In the genomic region with DNA sequence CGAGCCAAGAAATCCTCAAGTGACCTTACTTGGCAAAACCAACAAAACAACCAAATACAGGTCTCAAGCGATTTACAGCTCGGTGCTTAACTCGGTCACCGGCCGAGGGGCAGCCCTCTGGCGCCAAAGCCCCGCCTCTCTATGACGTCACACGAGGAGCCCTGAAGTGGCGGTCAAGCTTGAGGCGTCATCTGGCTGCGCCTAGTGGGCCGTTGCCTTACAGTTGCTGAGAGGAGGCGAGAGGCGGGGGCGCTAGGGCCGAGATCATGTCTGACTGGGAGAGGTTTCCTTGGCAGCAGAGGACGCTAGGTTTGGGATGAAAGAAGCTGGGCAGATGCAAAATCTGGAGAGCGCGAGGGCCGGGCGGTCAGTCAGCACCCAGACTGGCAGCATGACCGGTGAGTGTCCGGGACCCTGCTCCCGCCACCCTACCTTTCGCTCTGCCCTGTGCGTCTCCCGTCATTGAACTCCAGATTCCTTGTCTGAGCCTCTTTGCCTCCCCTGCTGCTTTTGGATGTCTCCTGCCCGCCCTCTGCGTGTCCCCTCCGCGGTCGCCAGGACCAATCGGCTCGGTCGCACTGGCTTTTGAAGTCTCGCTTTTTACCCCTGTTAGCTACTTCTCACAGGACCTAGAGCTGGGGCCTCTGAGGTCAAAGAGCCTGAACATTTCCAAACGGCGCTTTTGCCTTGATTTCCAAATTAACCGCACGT, we compare ENCODE assay signal across 8 cellular contexts. TPM values are rescaled to one million over a fixed set of nuclear protein-coding genes. Genes with fewer than 3 reads are reported as not detected.
A peak's percentile ranks its signal among the peaks of the same experiment; 100 is the strongest.
DNase-seq lines count a peak whose midpoint lies in the region; ATAC-seq and TF ChIP-seq lines count a peak whose summit lies in the region.

Gene CDADC1 (plus strand): TSS at position 204 of the 711 bp plus-strand sequence. CDS start 113 bp downstream, at position 317.

- H3K9me2 ChIP-seq in Karpas-422 (replicated peaks; ENCODE audit: insufficient read depth, low read length), result no peaks in the 10 kb centered on the region

- H3K27ac Mint-ChIP-seq in natural killer cell, result peak within 1 kb of the TSS; percentile 97 to 99

- H3K4me1 ChIP-seq in DND-41 (ENCODE audit: insufficient read depth, low read length) (peaks cover 57% of the 10 kb centered on the region), Karpas-422 (ENCODE audit: low read length) (peaks cover 34% of the 10 kb centered on the region), RWPE2 (ENCODE audit: insufficient read depth, poor library complexity, severe bottlenecking) (peaks cover 5% of the 10 kb centered on the region)

- H2AFZ ChIP-seq in DND-41 (ENCODE audit: low read depth, low read length) (peak within 1 kb of the TSS; percentile 93), Karpas-422 (ENCODE audit: low read length) (peak within 1 kb of the TSS; percentile 89)

- H3K9me3 ChIP-seq in DND-41 (ENCODE audit: insufficient read depth, low read length, severe bottlenecking) (no peaks in the 10 kb centered on the region), Karpas-422 (ENCODE audit: low read length) (no peaks in the 10 kb centered on the region), RWPE2 (ENCODE audit: severe bottlenecking) (no peaks in the 10 kb centered on the region)

- H3K79me2 ChIP-seq in DND-41 (ENCODE audit: insufficient read depth, low read length), result peaks cover 60% of the 10 kb centered on the region
- H3K79me2 ChIP-seq in Karpas-422 (ENCODE audit: low read length), result peaks cover 44% of the 10 kb centered on the region

- H3K27ac ChIP-seq in DND-41 (ENCODE audit: low read length), result peak within 1 kb of the TSS; percentile 84
- H3K27ac ChIP-seq in Karpas-422 (ENCODE audit: low read length), result no peak within 1 kb of the TSS
- H3K27ac ChIP-seq in RWPE2 (ENCODE audit: poor library complexity, severe bottlenecking), result peak within 1 kb of the TSS; percentile 37

- no peaks in the 10 kb centered on the region for H3K36me3 Mint-ChIP-seq in natural killer cell

- TF ChIP-seq CTCF in DND-41 (IDR thresholded peaks at IDR 0.05; ENCODE audit: borderline replicate concordance, extremely low read depth, low read length, poor library complexity, severe bottlenecking) (peak; percentile 11), RWPE2 (IDR thresholded peaks at IDR 0.05; ENCODE audit: poor library complexity, severe bottlenecking) (no peak), natural killer cell (IDR thresholded peaks at IDR 0.05) (no peak)

- intact Hi-C loops in natural killer cell (cut with micrococcal nuclease), result loop anchor here (1.0 to 2.0 kb wide), 2 partner anchors 10 to 195 kb away; no protein-coding TSS in a partner anchor

- peak; percentile 89 for DNase-seq in DND-41
- DNase-seq in Karpas-422, result peak; percentile 98
- DNase-seq in RWPE2 (ENCODE audit: low spot score), result peak; percentile 94
- peak; percentile 83 for DNase-seq in activated T-helper 9 cell treated with anti-CD3 and anti-CD28 coated beads, Interleukin-2, amount 50 U/mL, for 16 hours (ENCODE audit: low read depth)
- DNase-seq in fibroblast of peridontal ligament (ENCODE audit: extremely low read depth), result peak; percentile 95
- peak; percentile 94 for DNase-seq in natural killer cell
- DNase-seq in stimulated activated naive CD4-positive, alpha-beta T cell treated with Interleukin-2 at 50 U/mL for 16 hours (lab: John Stamatoyannopoulos, UW), result peak; percentile 91

- H4K20me1 ChIP-seq in DND-41 (ENCODE audit: insufficient read depth, low read length) (no peaks in the 10 kb centered on the region), Karpas-422 (ENCODE audit: insufficient read depth, low read depth, low read length) (no peaks in the 10 kb centered on the region)

- H3K27me3 ChIP-seq in DND-41 (ENCODE audit: insufficient read depth, low read length, poor library complexity) (no peaks in the 10 kb centered on the region), Karpas-422 (ENCODE audit: low read length) (no peaks in the 10 kb centered on the region), RWPE2 (ENCODE audit: insufficient read depth, poor library complexity, severe bottlenecking) (no peaks in the 10 kb centered on the region)

- ATAC-seq in DND-41 (ENCODE audit: insufficient read depth, low read depth), result peak; percentile 79
- ATAC-seq in GM21825 (IDR thresholded peaks at IDR 0.05; ENCODE audit: unreplicated experiment), result peak; percentile 94
- ATAC-seq in RWPE2 (ENCODE audit: low read depth), result peak; percentile 91
- peak; percentile 87 to 94 (median 93) for ATAC-seq in natural killer cell

- H3K9ac ChIP-seq in DND-41 (ENCODE audit: low read depth, low read length) (peak within 1 kb of the TSS; percentile 64), Karpas-422 (ENCODE audit: low read length) (peak within 1 kb of the TSS; percentile 86)

- peak within 1 kb of the TSS; percentile 99 for H3K4me3 Mint-ChIP-seq in natural killer cell

- peaks cover 0 to 5% of the 10 kb centered on the region in 2 donors for H3K27me3 Mint-ChIP-seq in natural killer cell (ENCODE audit: low read depth in 2 of 2)

- H3K9me3 Mint-ChIP-seq in natural killer cell, result no peaks in the 10 kb centered on the region

- H3K36me3 ChIP-seq in DND-41 (ENCODE audit: insufficient read depth, low read length), result peaks cover 10% of the 10 kb centered on the region
- peaks cover 21% of the 10 kb centered on the region; the same call in 1 of the 2 replicates for H3K36me3 ChIP-seq in Karpas-422 (ENCODE audit: insufficient read depth, low read length)
- H3K36me3 ChIP-seq in RWPE2 (ENCODE audit: low read depth), result peaks cover 23% of the 10 kb centered on the region

- H3K4me2 ChIP-seq in DND-41 (ENCODE audit: insufficient read depth, low read length) (peak within 1 kb of the TSS; percentile 85), Karpas-422 (ENCODE audit: low read depth, low read length, poor library complexity, severe bottlenecking) (peak within 1 kb of the TSS; percentile 95)

- H3K4me3 ChIP-seq in DND-41 (ENCODE audit: low read depth in 1 of 2, low read length in 2 of 2) (peak within 1 kb of the TSS; percentile 63 to 80), Karpas-422 (ENCODE audit: low read length) (peak within 1 kb of the TSS; percentile 87), RWPE2 (ENCODE audit: severe bottlenecking) (peak within 1 kb of the TSS; percentile 60)

- H3K4me1 Mint-ChIP-seq in natural killer cell, result peaks cover 21 to 28% of the 10 kb centered on the region in 2 donors

RNA-seq across cellular contexts. Expression of gene CDADC1, which starts in this region (rescaled TPM):
- 4.7 and 19.3 TPM in 2 replicates for total RNA-seq in Karpas-422 (2014; rRNA removed; shearing (Covaris generic); ENCODE audit: low replicate concordance)
- 10 to 100 TPM; 32.0 to 39.4 (median 33.6) TPM for total RNA-seq in natural killer cell
